28 cellular contexts compared by ENCODE assay signal in the genomic region with DNA sequence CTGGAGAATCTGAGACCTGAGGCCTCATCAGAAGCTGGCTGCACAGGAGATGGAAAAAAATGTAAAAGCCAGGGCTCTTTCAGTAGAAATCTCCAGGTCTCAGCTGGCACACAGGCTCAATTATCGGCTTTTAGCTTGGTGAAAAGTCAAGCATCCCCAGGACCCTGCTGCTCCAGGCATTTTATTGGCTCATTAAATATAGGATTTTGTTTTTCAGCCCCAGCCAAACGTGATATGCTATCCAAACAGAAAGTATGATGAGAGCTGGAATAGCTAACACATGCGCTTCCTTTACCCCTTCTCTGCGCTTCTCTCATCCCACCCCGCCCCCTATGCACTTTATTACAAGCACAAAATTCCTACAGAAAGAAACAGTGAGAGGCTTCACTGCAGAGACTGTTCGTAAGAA.
DNase-seq lines count a peak whose midpoint lies in the region; ATAC-seq, FAIRE-seq and TF ChIP-seq lines count a peak whose summit lies in the region.
"Had no signal": no experiment of that assay in that cellular context is flagged by ENCODE, and none has a peak within 500 bp of the region (broad histone marks: within the 10 kb centered on the region; RNA-seq: fewer than 3 reads in every experiment).

No MANE protein-coding gene starts in this region.

- no peak for TF ChIP-seq CTCF in SK-N-SH (IDR thresholded peaks at IDR 0.05)
- no peak for TF ChIP-seq CTCF in fibroblast of villous mesenchyme (IDR thresholded peaks at IDR 0.05; ENCODE audit: insufficient read depth, low read depth, low read length)

- H3K79me2 ChIP-seq in SK-N-SH (ENCODE audit: insufficient read depth) = no peaks in the 10 kb centered on the region

- H3K9me3 ChIP-seq in SK-N-SH (no peaks in the 10 kb centered on the region), subcutaneous abdominal adipose tissue (ENCODE audit: control insufficient read depth in 5 of 5, low read length in 5 of 5) (no peaks in the 10 kb centered on the region)
- H3K9me3 ChIP-seq: BE2C, ovary, right lobe of liver, suprapubic skin, uterus had no signal

- H3K9ac ChIP-seq in SK-N-SH = no peak overlapping the region
- no peak overlapping the region for H3K9ac ChIP-seq in subcutaneous abdominal adipose tissue (ENCODE audit: low read length in 5 of 5)

- peak; percentile 1 for DNase-seq in NCI-H1436 treated with DMSO at 0.1 percent for 48 hours (lab: John Stamatoyannopoulos, UW)
- no peak for DNase-seq in NCI-H1436 (lab: John Stamatoyannopoulos, UW)
- DNase-seq in SK-N-SH = peak; percentile 39
- peak; percentile 18 for DNase-seq in fibroblast of villous mesenchyme (ENCODE audit: low read depth)
- no peak for DNase-seq in GM12892 (ENCODE audit: insufficient read length)
- no peak for DNase-seq in NCI-H187 (lab: John Stamatoyannopoulos, UW)
- DNase-seq: 8988T; activated CD4-positive, CD25-positive, alpha-beta regulatory T cell treated with anti-CD3 and anti-CD28 coated beads, Interleukin-2, amount 50 U/mL, for 72 hours; activated naive CD4-positive, alpha-beta T cell treated with anti-CD3 and anti-CD28 coated beads, Interleukin-2, amount 50 U/mL, for 16 hours; activated T-cell treated with anti-CD3 and anti-CD28 coated beads, Interleukin-2, amount 50 U/mL, for 48 hours; aorta; BE2C; Calu3; endodermal cell; hippocampal formation; KG1; NCI-H526 treated with DMSO at 0.1 percent for 48 hours; ovary; right lobe of liver; stimulated activated CD4-positive, alpha-beta T cell treated with anti-CD3 and anti-CD28 coated beads, Interleukin-15, amount 100 ng/mL, for 24 hours; uterus had no signal

- ATAC-seq in GM21786 (IDR thresholded peaks at IDR 0.05; ENCODE audit: unreplicated experiment) = no peak
- ATAC-seq: right lobe of liver, Right ventricle myocardium inferior had no signal

- CTCF ChIA-PET in SK-N-SH (lab: Yijun Ruan, JAX) = interaction anchor here (0.8 to 2.8 kb wide), 3 partner anchors 13 to 203 kb away, joined by 3 to 10 read pairs (median 5); a partner anchor contains a TSS

- H3K4me3 ChIP-seq in SK-N-SH (ENCODE audit: low read depth in 2 of 2, low read length in 1 of 2) (peak overlapping the region; percentile 24 to 37; a peak in 2 of 4 replicates), fibroblast of villous mesenchyme (ENCODE audit: low read depth, low read length) (no peak overlapping the region), subcutaneous abdominal adipose tissue (ENCODE audit: low read depth in 1 of 5, low read length in 5 of 5) (peak overlapping the region in 3 of 5 donors; percentile 8 to 44 (median 33))
- H3K4me3 ChIP-seq: lung, ovary, right lobe of liver, suprapubic skin, uterus had no signal

- no peak; the same call in 1 of the 2 replicates for TF ChIP-seq RAD21 in SK-N-SH (IDR thresholded peaks at IDR 0.05; ENCODE audit: low read length)

- H3K4me1 ChIP-seq in SK-N-SH (ENCODE audit: control insufficient read depth in 1 of 2, insufficient read depth in 2 of 2, low read depth in 1 of 2, low read length in 1 of 2) (peaks cover 0 to 7% of the 10 kb centered on the region in 2 experiments; a peak in 2 of 4 replicates), subcutaneous abdominal adipose tissue (ENCODE audit: control insufficient read depth in 5 of 5, insufficient read depth in 5 of 5, low read length in 5 of 5) (peaks cover 0 to 15% (median 0%) of the 10 kb centered on the region in 5 donors)
- H3K4me1 ChIP-seq: BE2C, right lobe of liver, suprapubic skin, uterus had no signal

- H2AFZ ChIP-seq in SK-N-SH (ENCODE audit: low read depth) = peak overlapping the region; percentile 54; the same call in 1 of the 2 replicates

- no peaks in the 10 kb centered on the region for H3K9me2 ChIP-seq in SK-N-SH

- H3K27ac ChIP-seq in SK-N-SH (ENCODE audit: low read depth in 2 of 2, low read length in 1 of 2) (peak overlapping the region; percentile 5 to 72; a peak in 3 of 4 replicates), subcutaneous abdominal adipose tissue (ENCODE audit: low read depth, low read length) (no peak overlapping the region)
- H3K27ac ChIP-seq: ovary, right lobe of liver, suprapubic skin, uterus had no signal

- no peak for TF ChIP-seq EP300 in SK-N-SH (IDR thresholded peaks at IDR 0.05; ENCODE audit: borderline replicate concordance in 1 of 2, low read depth in 1 of 2, low read length in 1 of 2)

- POLR2A ChIA-PET in SK-N-SH (lab: Yijun Ruan, JAX) = no interaction called here

- no peaks in the 10 kb centered on the region for H3K36me3 ChIP-seq in SK-N-SH (replicated peaks in 1 of 2; ENCODE audit: control insufficient read depth in 1 of 2, insufficient read depth in 2 of 2, low read length in 1 of 2)
- peaks cover 0 to 2% (median 0%) of the 10 kb centered on the region in 5 donors for H3K36me3 ChIP-seq in subcutaneous abdominal adipose tissue (ENCODE audit: control insufficient read depth in 5 of 5, insufficient read depth in 5 of 5, low read length in 5 of 5)
- H3K36me3 ChIP-seq: BE2C, ovary, right lobe of liver, suprapubic skin, uterus had no signal

- no peak for FAIRE-seq in GM12892 (lab: Jason Lieb, UNC)
- FAIRE-seq: GM18507, islet of Langerhans had no signal

- no peaks in the 10 kb centered on the region for H4K20me1 ChIP-seq in SK-N-SH (ENCODE audit: insufficient read depth)

- H3F3A ChIP-seq in SK-N-SH (replicated peaks; ENCODE audit: insufficient read depth) = no peaks in the 10 kb centered on the region

- no peak for TF ChIP-seq POLR2A in GM12892 (IDR thresholded peaks at IDR 0.05; ENCODE audit: low read depth, low read length)

- peak overlapping the region; percentile 61; the same call in 1 of the 2 replicates for H3K4me2 ChIP-seq in SK-N-SH

- WGBS in SK-N-SH (ENCODE audit: low lambda C conversion rate) = 27% methylated on average over 6 of the region's 6 CpGs

- H3K27me3 ChIP-seq in SK-N-SH (ENCODE audit: insufficient read depth) (no peaks in the 10 kb centered on the region), subcutaneous abdominal adipose tissue (ENCODE audit: control insufficient read depth in 5 of 5, insufficient read depth in 4 of 5, low read length in 5 of 5) (no peaks in the 10 kb centered on the region)
- H3K27me3 ChIP-seq: BE2C, ovary, right lobe of liver, suprapubic skin, uterus had no signal

TF ChIP-seq in SK-N-SH, 30 proteins besides CTCF, POLR2A, EP300 and RAD21:
- TF ChIP-seq NRF1 (IDR thresholded peaks at IDR 0.05; ENCODE audit: low read depth, low read length) = peak; percentile 28; the same call in 1 of the 2 replicates
- TF ChIP-seq FOXM1 (IDR thresholded peaks at IDR 0.05; ENCODE audit: low read depth) = no peak
- TF ChIP-seq GATA2 (CRISPR knock-in tag; IDR thresholded peaks at IDR 0.05) = peak; percentile 75

Comparison
In these comparisons a context has a peak if more than half of its experiments do, and no peak if none do; other contexts are left out.
1. DNase-seq: peak in NCI-H1436 treated with DMSO at 0.1 percent for 48 hours (single experiment), SK-N-SH (single experiment) and fibroblast of villous mesenchyme (single experiment); none in NCI-H1436 (single experiment), GM12892 (single experiment) and NCI-H187 (0 of 2).